27 cellular contexts compared by ENCODE assay signal in the genomic region with DNA sequence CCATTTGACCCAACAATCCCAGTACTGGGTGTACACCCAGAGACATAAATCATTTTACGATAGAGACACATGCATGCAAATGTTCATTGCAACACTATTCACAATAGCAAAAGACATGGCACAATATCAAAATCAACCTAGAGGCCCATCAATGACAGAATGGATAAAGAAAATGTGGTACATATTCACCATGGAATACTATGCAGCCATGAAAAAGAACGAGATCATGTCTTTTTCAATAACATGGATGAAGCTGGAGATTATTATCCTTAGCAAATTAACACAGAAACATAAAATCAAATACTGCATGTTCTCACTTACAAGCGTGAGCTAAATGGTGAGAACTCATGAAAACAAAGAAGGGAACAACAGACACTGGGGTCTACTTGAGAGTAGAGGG.
"Had no signal": no experiment of that assay in that cellular context is flagged by ENCODE, and none has a peak within 500 bp of the region (broad histone marks: within the 10 kb centered on the region; RNA-seq: fewer than 3 reads in every experiment).

No MANE protein-coding gene starts in this region.

- H3K27ac ChIP-seq: coronary artery, dorsolateral prefrontal cortex, epithelial cell of prostate, esophagus squamous epithelium, gastrocnemius medialis, heart right ventricle, left lung, lower lobe of right lung had no signal

- H3K4me1 Mint-ChIP-seq: naive B cell had no signal

- H3K36me3 Mint-ChIP-seq: naive B cell had no signal

- H3K36me3 ChIP-seq: esophagus squamous epithelium, gastrocnemius medialis, heart right ventricle, left lung, lower lobe of right lung had no signal

- H3K4me3 Mint-ChIP-seq: mesothelial cell of epicardium, naive B cell had no signal

- H3K4me3 ChIP-seq: coronary artery, dorsolateral prefrontal cortex, esophagus squamous epithelium, gastrocnemius medialis, heart right ventricle, left lung, lower lobe of right lung, mucosa of descending colon had no signal

- H3K4me1 ChIP-seq: gastrocnemius medialis, heart right ventricle, left lung, lower lobe of right lung had no signal

- H3K27me3 ChIP-seq: esophagus squamous epithelium, gastrocnemius medialis, heart right ventricle, left lung had no signal

- DNase-seq: dermis blood vessel endothelial cell; dorsolateral prefrontal cortex; effector CD4-positive, alpha-beta T cell; effector memory CD4-positive, alpha-beta T cell; erythroblast; esophagus squamous epithelium; foreskin fibroblast; foreskin melanocyte; gastrocnemius medialis; glutamatergic neuron; head of caudate nucleus; heart right ventricle; hippocampal formation; left cardiac atrium; left lung; left ventricle myocardium superior; lower lobe of right lung; mesenchymal stem cell; mucosa of descending colon; naive B cell had no signal

- ATAC-seq: esophagus mucosa, gastrocnemius medialis, heart right ventricle, left cardiac atrium, left lung, left ventricle myocardium superior, lower lobe of right lung, mucosa of descending colon had no signal

- H3K27ac Mint-ChIP-seq: mesothelial cell of epicardium, naive B cell had no signal

- FAIRE-seq: colon, islet of Langerhans, keratinocyte had no signal

- H3K9me3 ChIP-seq: gastrocnemius medialis, lower lobe of right lung, mucosa of descending colon had no signal

- H3K27me3 Mint-ChIP-seq: naive B cell had no signal
